In the genomic region with DNA sequence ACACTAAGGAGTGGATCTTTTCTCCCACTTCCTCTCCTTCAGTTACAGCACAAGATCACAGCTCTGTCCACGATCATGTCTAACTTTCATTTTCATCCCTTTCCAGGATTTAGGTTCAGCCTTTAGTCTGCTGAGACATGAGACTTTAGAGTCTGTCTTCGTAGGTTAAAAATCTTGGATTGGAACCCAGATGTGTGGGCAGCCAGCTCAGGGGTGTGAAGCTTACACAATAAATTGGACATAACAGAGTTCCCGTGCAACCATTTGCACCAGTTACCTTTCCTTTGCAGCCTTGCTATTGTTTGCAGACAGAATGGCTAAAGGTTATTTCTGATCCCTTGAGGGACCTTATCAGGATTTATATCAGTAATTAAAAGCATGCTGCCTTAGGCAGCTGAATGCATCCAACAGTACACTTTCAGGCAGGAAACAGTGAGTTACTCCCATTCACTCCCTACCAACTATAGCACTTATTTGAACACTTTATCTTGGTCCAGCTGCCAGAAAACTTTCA, we compare ENCODE assay signal across 11 cellular contexts.
A peak's percentile ranks its signal among the peaks of the same experiment; 100 is the strongest.
DNase-seq lines count a peak whose midpoint lies in the region; ATAC-seq and TF ChIP-seq lines count a peak whose summit lies in the region.
"Had no signal": no experiment of that assay in that cellular context is flagged by ENCODE, and none has a peak within 500 bp of the region (broad histone marks: within the 10 kb centered on the region; RNA-seq: fewer than 3 reads in every experiment).

No MANE protein-coding gene starts in this region.

- no peaks in the 10 kb centered on the region for H4K20me1 ChIP-seq in DND-41 (ENCODE audit: insufficient read depth, low read length)

- 0 out of 2 replicates have a peak, but pooled peaks cover 5% of the 10 kb centered on the region for H3K4me1 ChIP-seq in DND-41 (ENCODE audit: insufficient read depth, low read length)
- peaks cover 4% of the 10 kb centered on the region for H3K4me1 ChIP-seq in rectal smooth muscle tissue (ENCODE audit: control insufficient read depth, insufficient read depth, low read length)
- no peaks in the 10 kb centered on the region for H3K4me1 ChIP-seq in CD8-positive, alpha-beta T cell (ENCODE audit: insufficient read depth, low read length)
- H3K4me1 ChIP-seq: adrenal gland had no signal

- intact Hi-C loops in CD8-positive, alpha-beta T cell (cut with DNase I, micrococcal nuclease) = no loop called here

- no peak overlapping the region; the same call in 1 of the 2 replicates for H2AFZ ChIP-seq in DND-41 (ENCODE audit: low read depth, low read length)

- no peaks in the 10 kb centered on the region for H3K36me3 Mint-ChIP-seq in CD8-positive, alpha-beta T cell
- H3K36me3 Mint-ChIP-seq in immature natural killer cell = no peaks in the 10 kb centered on the region

- no peak for TF ChIP-seq CTCF in DND-41 (IDR thresholded peaks at IDR 0.05; ENCODE audit: borderline replicate concordance, extremely low read depth, low read length, poor library complexity, severe bottlenecking)
- TF ChIP-seq CTCF in CD8-positive, alpha-beta T cell (IDR thresholded peaks at IDR 0.05) = no peak

- DNase-seq in DND-41 (no peak), fibroblast of the conjunctiva (ENCODE audit: low read depth) (peak; percentile 42), nucleus accumbens (lab: John Stamatoyannopoulos, UW) (no peak), immature natural killer cell (no peak)
- no peak for DNase-seq in CD8-positive, alpha-beta T cell
- DNase-seq: adrenal gland, NCI-H1048, occipital lobe had no signal

- CTCF ChIA-PET in CD8-positive, alpha-beta T cell (lab: Charles Lee) = no interaction called here

- H3K27me3 ChIP-seq in DND-41 (ENCODE audit: insufficient read depth, low read length, poor library complexity) (no peaks in the 10 kb centered on the region), rectal smooth muscle tissue (ENCODE audit: control insufficient read depth, insufficient read depth, low read length) (no peaks in the 10 kb centered on the region)
- H3K27me3 ChIP-seq in CD8-positive, alpha-beta T cell (ENCODE audit: insufficient read depth, low read length) = no peaks in the 10 kb centered on the region
- H3K27me3 ChIP-seq: adrenal gland had no signal

- H3K27ac Mint-ChIP-seq in CD8-positive, alpha-beta T cell = no peak overlapping the region
- H3K27ac Mint-ChIP-seq in immature natural killer cell = no peak overlapping the region

- H3K27me3 Mint-ChIP-seq in CD8-positive, alpha-beta T cell (ENCODE audit: low read depth) = peaks cover 4% of the 10 kb centered on the region
- peaks cover 0 to 3% (median 2%) of the 10 kb centered on the region in 3 donors for H3K27me3 Mint-ChIP-seq in immature natural killer cell (ENCODE audit: low read depth in 3 of 3)

- H3K79me2 ChIP-seq in DND-41 (ENCODE audit: insufficient read depth, low read length) = no peaks in the 10 kb centered on the region

- H3K4me1 Mint-ChIP-seq in CD8-positive, alpha-beta T cell (ENCODE audit: low read depth) = no peaks in the 10 kb centered on the region
- H3K4me1 Mint-ChIP-seq in immature natural killer cell = no peaks in the 10 kb centered on the region

- 0 out of 4 replicates have a peak overlapping the region, but pooled peaks of 1 of the 2 experiments have one; percentile 19 for H3K4me3 ChIP-seq in DND-41 (ENCODE audit: low read depth in 1 of 2, low read length in 2 of 2)
- H3K4me3 ChIP-seq in rectal smooth muscle tissue (ENCODE audit: low read length) = peak overlapping the region; percentile 37
- H3K4me3 ChIP-seq in CD8-positive, alpha-beta T cell (ENCODE audit: low read depth, low read length) = no peak overlapping the region
- H3K4me3 ChIP-seq: adrenal gland had no signal

- peak overlapping the region; percentile 42 for H3K4me2 ChIP-seq in DND-41 (ENCODE audit: insufficient read depth, low read length)

- no peak overlapping the region for H3K27ac ChIP-seq in DND-41 (ENCODE audit: low read length)
- peak overlapping the region; percentile 45 for H3K27ac ChIP-seq in rectal smooth muscle tissue (ENCODE audit: low read depth, low read length)
- no peak overlapping the region for H3K27ac ChIP-seq in CD8-positive, alpha-beta T cell (ENCODE audit: low read depth, low read length)

- ATAC-seq in DND-41 (ENCODE audit: insufficient read depth, low read depth) (peak; percentile 53; the same call in 1 of the 3 replicates), SK-N-SH treated with all-trans-retinoic acid at 6 μM for 48 hours (peak; percentile 73), GM18907 (IDR thresholded peaks at IDR 0.05; ENCODE audit: unreplicated experiment) (no peak)
- no peak for ATAC-seq in CD8-positive, alpha-beta T cell

- H3K9ac ChIP-seq in DND-41 (ENCODE audit: low read depth, low read length) (no peak overlapping the region), rectal smooth muscle tissue (ENCODE audit: low read length) (no peak overlapping the region)

- H3K36me3 ChIP-seq in DND-41 (ENCODE audit: insufficient read depth, low read length) = no peaks in the 10 kb centered on the region
- H3K36me3 ChIP-seq in rectal smooth muscle tissue (ENCODE audit: control insufficient read depth, insufficient read depth, low read length) = no peaks in the 10 kb centered on the region
- H3K36me3 ChIP-seq in CD8-positive, alpha-beta T cell (ENCODE audit: insufficient read depth, low read length) = no peaks in the 10 kb centered on the region
- H3K36me3 ChIP-seq: adrenal gland had no signal

- no peaks in the 10 kb centered on the region for H3K9me3 ChIP-seq in DND-41 (ENCODE audit: insufficient read depth, low read length, severe bottlenecking)
- H3K9me3 ChIP-seq in CD8-positive, alpha-beta T cell (ENCODE audit: low read length) = no peaks in the 10 kb centered on the region
- H3K9me3 ChIP-seq: adrenal gland had no signal

- H3K9me3 Mint-ChIP-seq in CD8-positive, alpha-beta T cell = no peaks in the 10 kb centered on the region
- H3K9me3 Mint-ChIP-seq in immature natural killer cell = no peaks in the 10 kb centered on the region

- no peak overlapping the region for H3K4me3 Mint-ChIP-seq in CD8-positive, alpha-beta T cell
- no peak overlapping the region for H3K4me3 Mint-ChIP-seq in immature natural killer cell

- POLR2A ChIA-PET in CD8-positive, alpha-beta T cell (lab: Charles Lee) = no interaction called here

TF ChIP-seq in SK-N-SH treated with all-trans-retinoic acid at 6 μM for 48 hours, 23 proteins besides CTCF, POLR2A, EP300 and RAD21 (continues in another document):
- TF ChIP-seq, protein P1, sequence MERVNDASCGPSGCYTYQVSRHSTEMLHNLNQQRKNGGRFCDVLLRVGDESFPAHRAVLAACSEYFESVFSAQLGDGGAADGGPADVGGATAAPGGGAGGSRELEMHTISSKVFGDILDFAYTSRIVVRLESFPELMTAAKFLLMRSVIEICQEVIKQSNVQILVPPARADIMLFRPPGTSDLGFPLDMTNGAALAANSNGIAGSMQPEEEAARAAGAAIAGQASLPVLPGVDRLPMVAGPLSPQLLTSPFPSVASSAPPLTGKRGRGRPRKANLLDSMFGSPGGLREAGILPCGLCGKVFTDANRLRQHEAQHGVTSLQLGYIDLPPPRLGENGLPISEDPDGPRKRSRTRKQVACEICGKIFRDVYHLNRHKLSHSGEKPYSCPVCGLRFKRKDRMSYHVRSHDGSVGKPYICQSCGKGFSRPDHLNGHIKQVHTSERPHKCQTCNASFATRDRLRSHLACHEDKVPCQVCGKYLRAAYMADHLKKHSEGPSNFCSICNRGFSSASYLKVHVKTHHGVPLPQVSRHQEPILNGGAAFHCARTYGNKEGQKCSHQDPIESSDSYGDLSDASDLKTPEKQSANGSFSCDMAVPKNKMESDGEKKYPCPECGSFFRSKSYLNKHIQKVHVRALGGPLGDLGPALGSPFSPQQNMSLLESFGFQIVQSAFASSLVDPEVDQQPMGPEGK (CRISPR knock-in tag; IDR thresholded peaks at IDR 0.05; ENCODE audit: borderline replicate concordance) = no peak
- TF ChIP-seq GLIS3 (CRISPR knock-in tag; IDR thresholded peaks at IDR 0.05) (no peak), SNAI2 (CRISPR knock-in tag; IDR thresholded peaks at IDR 0.05) (no peak), ISL1 (CRISPR knock-in tag; IDR thresholded peaks at IDR 0.05) (no peak), TCF4 (CRISPR knock-in tag; IDR thresholded peaks at IDR 0.05; ENCODE audit: borderline replicate concordance) (no peak), PPARA (CRISPR knock-in tag; IDR thresholded peaks at IDR 0.05; ENCODE audit: borderline replicate concordance) (no peak), RARB (CRISPR knock-in tag; IDR thresholded peaks at IDR 0.05) (no peak), ZNF8 (CRISPR knock-in tag; IDR thresholded peaks at IDR 0.05) (no peak), ARNTL (CRISPR knock-in tag; IDR thresholded peaks at IDR 0.05; ENCODE audit: borderline replicate concordance, low read depth) (no peak), ZFP30 (CRISPR knock-in tag; IDR thresholded peaks at IDR 0.05) (no peak), CSDC2 (CRISPR knock-in tag; IDR thresholded peaks at IDR 0.05) (no peak)
- TF ChIP-seq, protein P2, sequence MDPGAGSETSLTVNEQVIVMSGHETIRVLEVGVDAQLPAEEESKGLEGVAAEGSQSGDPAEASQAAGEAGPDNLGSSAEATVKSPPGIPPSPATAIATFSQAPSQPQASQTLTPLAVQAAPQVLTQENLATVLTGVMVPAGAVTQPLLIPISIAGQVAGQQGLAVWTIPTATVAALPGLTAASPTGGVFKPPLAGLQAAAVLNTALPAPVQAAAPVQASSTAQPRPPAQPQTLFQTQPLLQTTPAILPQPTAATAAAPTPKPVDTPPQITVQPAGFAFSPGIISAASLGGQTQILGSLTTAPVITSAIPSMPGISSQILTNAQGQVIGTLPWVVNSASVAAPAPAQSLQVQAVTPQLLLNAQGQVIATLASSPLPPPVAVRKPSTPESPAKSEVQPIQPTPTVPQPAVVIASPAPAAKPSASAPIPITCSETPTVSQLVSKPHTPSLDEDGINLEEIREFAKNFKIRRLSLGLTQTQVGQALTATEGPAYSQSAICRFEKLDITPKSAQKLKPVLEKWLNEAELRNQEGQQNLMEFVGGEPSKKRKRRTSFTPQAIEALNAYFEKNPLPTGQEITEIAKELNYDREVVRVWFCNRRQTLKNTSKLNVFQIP (CRISPR knock-in tag; IDR thresholded peaks at IDR 0.05; ENCODE audit: borderline replicate concordance, low read depth) = no peak
- TF ChIP-seq, protein P3, sequence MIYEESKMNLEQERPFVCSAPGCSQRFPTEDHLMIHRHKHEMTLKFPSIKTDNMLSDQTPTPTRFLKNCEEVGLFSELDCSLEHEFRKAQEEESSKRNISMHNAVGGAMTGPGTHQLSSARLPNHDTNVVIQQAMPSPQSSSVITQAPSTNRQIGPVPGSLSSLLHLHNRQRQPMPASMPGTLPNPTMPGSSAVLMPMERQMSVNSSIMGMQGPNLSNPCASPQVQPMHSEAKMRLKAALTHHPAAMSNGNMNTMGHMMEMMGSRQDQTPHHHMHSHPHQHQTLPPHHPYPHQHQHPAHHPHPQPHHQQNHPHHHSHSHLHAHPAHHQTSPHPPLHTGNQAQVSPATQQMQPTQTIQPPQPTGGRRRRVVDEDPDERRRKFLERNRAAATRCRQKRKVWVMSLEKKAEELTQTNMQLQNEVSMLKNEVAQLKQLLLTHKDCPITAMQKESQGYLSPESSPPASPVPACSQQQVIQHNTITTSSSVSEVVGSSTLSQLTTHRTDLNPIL (CRISPR knock-in tag; IDR thresholded peaks at IDR 0.05; ENCODE audit: low read depth) = no peak

Comparison
In these comparisons a context has a peak if more than half of its experiments do, and no peak if none do; other contexts are left out.
1. ATAC-seq: peak in DND-41 (single experiment) and SK-N-SH treated with all-trans-retinoic acid at 6 μM for 48 hours (single experiment); none in GM18907 (single experiment) and CD8-positive, alpha-beta T cell (single experiment).